ENCODE assay signal across 8 cellular contexts in the genomic region with DNA sequence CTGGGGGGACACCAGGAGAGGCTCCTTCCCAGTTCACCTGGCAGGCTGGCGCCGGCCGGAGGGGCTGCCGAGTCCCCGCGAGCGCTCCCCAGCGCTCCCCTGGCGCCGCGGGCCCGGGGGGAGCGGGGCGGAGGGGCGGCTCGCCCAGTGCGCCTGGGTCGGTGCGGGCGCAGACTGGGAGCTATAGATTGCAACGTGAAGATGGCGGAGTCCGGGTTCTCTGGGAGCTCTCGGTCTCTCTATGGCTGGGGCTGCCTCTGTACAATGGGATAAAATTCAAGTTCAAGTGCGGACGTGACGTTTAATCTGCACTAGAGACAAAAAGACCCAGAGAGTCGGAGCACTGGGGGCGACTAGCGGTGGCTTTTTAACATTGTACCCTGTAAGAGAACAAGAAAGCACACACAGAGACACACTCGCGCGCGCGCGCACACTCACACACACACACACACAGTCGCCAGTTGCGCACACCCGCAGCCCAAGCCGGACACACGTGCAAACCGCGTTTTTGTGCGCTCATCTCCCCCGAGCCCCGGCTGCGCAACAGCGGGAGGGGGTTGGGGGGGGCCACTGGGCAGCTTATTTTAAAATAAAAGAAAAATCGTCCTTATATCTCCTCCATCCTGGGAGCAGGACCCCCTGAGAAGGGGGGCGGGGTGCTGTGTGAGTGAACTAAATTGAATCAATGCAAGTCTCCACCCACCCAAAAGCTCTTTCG. TPM values are rescaled to one million over a fixed set of nuclear protein-coding genes. Genes with fewer than 3 reads are reported as not detected.
DNase-seq lines count a peak whose midpoint lies in the region; ATAC-seq and TF ChIP-seq lines count a peak whose summit lies in the region.

A gene (minus strand): TSS at position 247 of the 718 bp plus-strand sequence. CDS start 979 bp downstream, outside the sequence.

- peak within 1 kb of the TSS; percentile 84 for H3K4me2 ChIP-seq in BLaER1

- peak; percentile 98 for DNase-seq in NCI-H82 (lab: John Stamatoyannopoulos, UW)
- peak; percentile 74 to 77 for DNase-seq in activated CD8-positive, alpha-beta memory T cell treated with anti-CD3 and anti-CD28 coated beads for 1 hour (ENCODE audit: extremely low read depth in 1 of 2, low read depth in 1 of 2)
- peak; percentile 81 to 86 (median 82) for DNase-seq in effector memory CD4-positive, alpha-beta T cell
- DNase-seq in mucosa of descending colon = peak; percentile 88 to 92 (median 90)
- peak; percentile 74 to 81 for DNase-seq in stimulated activated CD8-positive, alpha-beta memory T cell treated with anti-CD3 and anti-CD28 coated beads, Interleukin-4, amount 100 ng/mL, for 4 hours (ENCODE audit: low read depth in 2 of 2, low spot score in 1 of 2)

- peak within 1 kb of the TSS; percentile 82 for H3K9ac ChIP-seq in BLaER1

- TF ChIP-seq CTCF in mucosa of descending colon (IDR thresholded peaks at IDR 0.05) = no peak

- intact Hi-C loops in mucosa of descending colon (cut with DNase I, micrococcal nuclease) = no loop called here

- peak within 1 kb of the TSS; percentile 81 for H3K4me3 ChIP-seq in BLaER1
- H3K4me3 ChIP-seq in effector memory CD4-positive, alpha-beta T cell (ENCODE audit: insufficient read depth, low read depth, low read length, poor library complexity, severe bottlenecking) = peak within 1 kb of the TSS; percentile 86
- peak within 1 kb of the TSS; percentile 40 for H3K4me3 ChIP-seq in mucosa of descending colon

- H3K36me3 ChIP-seq in BLaER1 (no peaks in the 10 kb centered on the region), mucosa of descending colon (ENCODE audit: low read depth) (no peaks in the 10 kb centered on the region)
- H3K36me3 ChIP-seq in effector memory CD4-positive, alpha-beta T cell (ENCODE audit: control insufficient read depth, insufficient read depth, low read length) = no peaks in the 10 kb centered on the region

- H3K27ac ChIP-seq in BLaER1 = peak within 1 kb of the TSS; percentile 86
- H3K27ac ChIP-seq in effector memory CD4-positive, alpha-beta T cell (ENCODE audit: insufficient read depth, low read length, poor library complexity, severe bottlenecking) = peak within 1 kb of the TSS; percentile 97

- H3K9me3 ChIP-seq in BLaER1 (no peaks in the 10 kb centered on the region), mucosa of descending colon (no peaks in the 10 kb centered on the region)
- no peaks in the 10 kb centered on the region for H3K9me3 ChIP-seq in effector memory CD4-positive, alpha-beta T cell (ENCODE audit: control insufficient read depth, low read length)

- H3K27me3 ChIP-seq in BLaER1 = peaks cover 100% of the 10 kb centered on the region
- no peaks in the 10 kb centered on the region for H3K27me3 ChIP-seq in effector memory CD4-positive, alpha-beta T cell (replicated peaks; ENCODE audit: control insufficient read depth, insufficient read depth, low read length, poor library complexity, severe bottlenecking)

- H4K20me1 ChIP-seq in BLaER1 = peaks cover 48% of the 10 kb centered on the region

- ATAC-seq in GM19351 (IDR thresholded peaks at IDR 0.05; ENCODE audit: unreplicated experiment) = peak; percentile 81
- ATAC-seq in HG03565 (IDR thresholded peaks at IDR 0.05; ENCODE audit: unreplicated experiment) = peak; percentile 85
- ATAC-seq in mucosa of descending colon = peak; percentile 64

- H3K4me1 ChIP-seq in BLaER1 (peaks cover 42% of the 10 kb centered on the region), mucosa of descending colon (ENCODE audit: low read depth) (peaks cover 17% of the 10 kb centered on the region)
- H3K4me1 ChIP-seq in effector memory CD4-positive, alpha-beta T cell (ENCODE audit: control insufficient read depth, insufficient read depth, low read length, poor library complexity, severe bottlenecking) = peaks cover 27% of the 10 kb centered on the region

RNA-seq across cellular contexts. Expression of the gene that starts here (rescaled TPM):
- total RNA-seq in mucosa of descending colon = 1 to 10 TPM; 2.5 to 5.6 (median 4.9) TPM

Comparison
In these comparisons a context has a peak if more than half of its experiments do, and no peak if none do; other contexts are left out.
1. Peak in every context shown above with its lines: DNase-seq, ATAC-seq, H3K4me3 ChIP-seq and H3K27ac ChIP-seq.